In genomic region chr1:9079980-9080703, GRCh38 we compare ENCODE assay signal across 15 cellular contexts. TPM values are rescaled to one million over a fixed set of nuclear protein-coding genes. Genes with fewer than 3 reads are reported as not detected.
A peak's percentile ranks its signal among the peaks of the same experiment; 100 is the strongest.
DNase-seq lines count a peak whose midpoint lies in the region; ATAC-seq and TF ChIP-seq lines count a peak whose summit lies in the region.
"Had no signal": no experiment of that assay in that cellular context is flagged by ENCODE, and none has a peak within 500 bp of the region (broad histone marks: within the 10 kb centered on the region; RNA-seq: fewer than 3 reads in every experiment).

No MANE protein-coding gene starts in this region.

- no peaks in the 10 kb centered on the region for H3K79me2 ChIP-seq in MM.1S (ENCODE audit: low read length)

- H3K4me2 ChIP-seq in MM.1S (ENCODE audit: low read depth, low read length) = peak overlapping the region; percentile 79

- peak overlapping the region; percentile 0 for H3K27ac Mint-ChIP-seq in activated naive CD8-positive, alpha-beta T cell treated with anti-CD3 and anti-CD28 coated beads, Interleukin-2, amount 10 ng/mL, durations not matched to agents 7 days and 5 days
- H3K27ac Mint-ChIP-seq in activated naive CD8-positive, alpha-beta T cell treated with anti-CD3 and anti-CD28 coated beads for 36 hours = no peak overlapping the region

- H3K36me3 ChIP-seq in MM.1S (replicated peaks; ENCODE audit: insufficient read depth, low read length) = no peaks in the 10 kb centered on the region
- H3K36me3 ChIP-seq: left lung, ovary, stomach had no signal

- H3K9ac ChIP-seq in MM.1S (ENCODE audit: low read length) = peak overlapping the region; percentile 58

- peaks cover 43% of the 10 kb centered on the region for H3K4me1 ChIP-seq in MM.1S (ENCODE audit: low read length)

- peaks cover 27% of the 10 kb centered on the region for H3F3A ChIP-seq in MM.1S (ENCODE audit: insufficient read depth, low read length)

- H3K27me3 Mint-ChIP-seq in activated naive CD8-positive, alpha-beta T cell treated with anti-CD3 and anti-CD28 coated beads, Interleukin-2, amount 10 ng/mL, durations not matched to agents 7 days and 5 days = peaks cover 50% of the 10 kb centered on the region
- H3K27me3 Mint-ChIP-seq in activated naive CD8-positive, alpha-beta T cell treated with anti-CD3 and anti-CD28 coated beads for 36 hours = peaks cover 26% of the 10 kb centered on the region

- H3K9me3 Mint-ChIP-seq in activated naive CD8-positive, alpha-beta T cell treated with anti-CD3 and anti-CD28 coated beads, Interleukin-2, amount 10 ng/mL, durations not matched to agents 7 days and 5 days = no peaks in the 10 kb centered on the region
- no peaks in the 10 kb centered on the region for H3K9me3 Mint-ChIP-seq in activated naive CD8-positive, alpha-beta T cell treated with anti-CD3 and anti-CD28 coated beads for 36 hours

- TF ChIP-seq CTCF in MM.1S (IDR thresholded peaks at IDR 0.05; ENCODE audit: low read length) = no peak

- peaks cover 2% of the 10 kb centered on the region for H3K36me3 Mint-ChIP-seq in activated naive CD8-positive, alpha-beta T cell treated with anti-CD3 and anti-CD28 coated beads, Interleukin-2, amount 10 ng/mL, durations not matched to agents 7 days and 5 days
- H3K36me3 Mint-ChIP-seq in activated naive CD8-positive, alpha-beta T cell treated with anti-CD3 and anti-CD28 coated beads for 36 hours = no peaks in the 10 kb centered on the region

- TF ChIP-seq POLR2A in erythroblast (IDR thresholded peaks at IDR 0.05; ENCODE audit: low read length) = no peak

- no peaks in the 10 kb centered on the region for H3K9me3 ChIP-seq in MM.1S (replicated peaks; ENCODE audit: insufficient read depth, low read length)
- H3K9me3 ChIP-seq: left lung, ovary, stomach had no signal

- H4K20me1 ChIP-seq in MM.1S (ENCODE audit: insufficient read depth, low read length) = no peaks in the 10 kb centered on the region

- peak overlapping the region; percentile 86 for H3K27ac ChIP-seq in MM.1S (ENCODE audit: low read length)
- H3K27ac ChIP-seq: left lung, ovary, stomach had no signal

- H3K27me3 ChIP-seq in MM.1S (replicated peaks; ENCODE audit: insufficient read depth, low read length) = peaks cover 33% of the 10 kb centered on the region
- H3K27me3 ChIP-seq: left lung, ovary had no signal

- no peaks in the 10 kb centered on the region for H3K9me2 ChIP-seq in MM.1S (replicated peaks; ENCODE audit: insufficient read depth, low read length)

- ATAC-seq in activated naive CD8-positive, alpha-beta T cell treated with anti-CD3 and anti-CD28 coated beads, Interleukin-2, amount 10 ng/mL, durations not matched to agents 7 days and 5 days (ENCODE audit: low read depth) = no peak
- peak; percentile 42 for ATAC-seq in HG02759 (IDR thresholded peaks at IDR 0.05; ENCODE audit: unreplicated experiment)

- no peak for DNase-seq in activated naive CD8-positive, alpha-beta T cell treated with anti-CD3 and anti-CD28 coated beads, Interleukin-2, amount 10 ng/mL, durations not matched to agents 7 days and 5 days
- DNase-seq in activated naive CD8-positive, alpha-beta T cell treated with anti-CD3 and anti-CD28 coated beads for 36 hours = no peak
- DNase-seq in MM.1S = peak; percentile 95
- no peak for DNase-seq in cardiac septum (ENCODE audit: low spot score)
- no peak for DNase-seq in T-helper 1 cell
- DNase-seq in erythroblast (lab: John Stamatoyannopoulos, UW) = no peak
- DNase-seq in mucosa of gallbladder (ENCODE audit: low spot score) = no peak
- DNase-seq: left lung; NCI-H2107; ovary; stimulated activated CD4-positive, alpha-beta T cell treated with anti-CD3 and anti-CD28 coated beads, Interleukin-2, amount 100 ng/mL, for 48 hours; stomach had no signal

- peaks cover 45% of the 10 kb centered on the region for H3K4me1 Mint-ChIP-seq in activated naive CD8-positive, alpha-beta T cell treated with anti-CD3 and anti-CD28 coated beads, Interleukin-2, amount 10 ng/mL, durations not matched to agents 7 days and 5 days
- H3K4me1 Mint-ChIP-seq in activated naive CD8-positive, alpha-beta T cell treated with anti-CD3 and anti-CD28 coated beads for 36 hours = peaks cover 37% of the 10 kb centered on the region

- H3K4me3 Mint-ChIP-seq in activated naive CD8-positive, alpha-beta T cell treated with anti-CD3 and anti-CD28 coated beads, Interleukin-2, amount 10 ng/mL, durations not matched to agents 7 days and 5 days = no peak overlapping the region
- no peak overlapping the region for H3K4me3 Mint-ChIP-seq in activated naive CD8-positive, alpha-beta T cell treated with anti-CD3 and anti-CD28 coated beads for 36 hours

- intact Hi-C loops in cardiac septum (cut with DNase I) = no loop called here

- peak overlapping the region; percentile 35 for H3K4me3 ChIP-seq in MM.1S (ENCODE audit: low read length)
- H3K4me3 ChIP-seq: left lung, ovary, stomach had no signal

- H2AFZ ChIP-seq in MM.1S (ENCODE audit: low read length) = no peak overlapping the region

- POLR2A ChIA-PET in activated naive CD8-positive, alpha-beta T cell treated with anti-CD3 and anti-CD28 coated beads, Interleukin-2, amount 10 ng/mL, durations not matched to agents 7 days and 5 days (lab: Charles Lee) = interaction anchor here (0.5 kb wide), 1 partner anchor 109 kb away, joined by 4 read pairs; no protein-coding TSS in a partner anchor

RNA-seq across cellular contexts. Expression of gene SLC2A5, which starts 10.7 kb away (rescaled TPM):
- not detected for total RNA-seq in activated naive CD8-positive, alpha-beta T cell treated with anti-CD3 and anti-CD28 coated beads, Interleukin-2, amount 10 ng/mL, durations not matched to agents 7 days and 5 days
- total RNA-seq in activated naive CD8-positive, alpha-beta T cell treated with anti-CD3 and anti-CD28 coated beads for 36 hours = under 1 TPM in 1 of 2 experiments, not detected in 1; 0.08 TPM
- total RNA-seq in cardiac septum (1.5 TPM), mucosa of gallbladder (8.8 TPM)

RNA-seq across cellular contexts. Expression of gene GPR157, which starts 48.8 kb away (rescaled TPM):
- 1 to 10 TPM; 3.1 to 3.3 TPM for total RNA-seq in activated naive CD8-positive, alpha-beta T cell treated with anti-CD3 and anti-CD28 coated beads, Interleukin-2, amount 10 ng/mL, durations not matched to agents 7 days and 5 days
- 1 to 10 TPM; 2.1 to 2.3 TPM for total RNA-seq in activated naive CD8-positive, alpha-beta T cell treated with anti-CD3 and anti-CD28 coated beads for 36 hours
- total RNA-seq in cardiac septum (23.0 TPM), mucosa of gallbladder (8.3 TPM)

RNA-seq across cellular contexts. Expression of gene SLC2A7, which starts 53.9 kb away (rescaled TPM):
- total RNA-seq in activated naive CD8-positive, alpha-beta T cell treated with anti-CD3 and anti-CD28 coated beads, Interleukin-2, amount 10 ng/mL, durations not matched to agents 7 days and 5 days = under 1 TPM in 1 of 2 experiments, not detected in 1; 0.19 TPM
- under 1 TPM in 1 of 2 experiments, not detected in 1; 0.14 TPM for total RNA-seq in activated naive CD8-positive, alpha-beta T cell treated with anti-CD3 and anti-CD28 coated beads for 36 hours
- not detected for total RNA-seq in cardiac septum
- not detected for total RNA-seq in mucosa of gallbladder
- total RNA-seq: glomerular endothelial cell; ovary; stomach; T-helper 2 cell treated with Interferon-gamma antibody and Interleukin-4, amounts not matched to agents 100 ng/mL and 5 ng/mL, for 36 hours had no signal
